21 cellular contexts compared by ENCODE assay signal in the genomic region with DNA sequence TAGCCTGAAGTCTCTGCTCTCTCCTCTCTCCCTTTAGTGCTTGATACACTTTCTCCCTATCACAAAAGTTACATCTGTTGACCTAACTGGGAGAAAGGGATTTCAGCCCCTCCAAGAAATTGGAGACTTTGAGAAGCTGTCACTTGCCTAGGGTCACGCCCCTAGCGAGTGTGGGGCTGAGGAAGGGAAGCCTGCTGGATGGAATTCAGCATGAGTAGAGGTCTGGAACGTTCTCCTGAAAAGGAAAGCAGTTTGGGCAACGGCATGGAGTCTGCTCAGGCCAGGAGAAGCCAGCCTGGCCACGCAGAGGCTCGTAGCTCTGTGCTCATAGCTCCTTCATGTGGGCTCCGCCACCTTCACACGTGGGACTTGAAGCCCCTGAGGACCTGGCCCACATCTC. TPM values are rescaled to one million over a fixed set of nuclear protein-coding genes. Genes with fewer than 3 reads are reported as not detected.
"Had no signal": no experiment of that assay in that cellular context is flagged by ENCODE, and none has a peak within 500 bp of the region (broad histone marks: within the 10 kb centered on the region; RNA-seq: fewer than 3 reads in every experiment).

No MANE protein-coding gene starts in this region.

- H3K4me1 ChIP-seq: adrenal gland, lower lobe of right lung, prostate gland, right atrium auricular region, transverse colon, vagina had no signal

- H3K27me3 ChIP-seq: adrenal gland, right atrium auricular region, transverse colon, vagina had no signal

- DNase-seq: activated CD4-positive, alpha-beta T cell treated with anti-CD3 and anti-CD28 coated beads, Interleukin-2, amount 50 U/mL, for 48 hours; activated gamma-delta T cell; adrenal gland; caudate nucleus; hypothalamus; islet precursor cell; left colon; lower lobe of right lung; midbrain; stimulated activated CD4-positive, alpha-beta T cell treated with anti-CD3 and anti-CD28 coated beads, Interleukin-2, amount 100 ng/mL, for 24 hours; stimulated activated naive CD4-positive, alpha-beta T cell treated with Interleukin-2 at 50 U/mL for 16 hours; transverse colon; WERI-Rb-1 had no signal

- H3K27ac ChIP-seq: adrenal gland, lower lobe of right lung, right atrium auricular region, transverse colon, vagina had no signal

- H3K4me3 ChIP-seq: adrenal gland, lower lobe of right lung, prostate gland, right atrium auricular region, transverse colon, vagina had no signal

- H3K36me3 ChIP-seq: adrenal gland, prostate gland, transverse colon, WERI-Rb-1 had no signal

- FAIRE-seq: colon, endometrium, frontal cortex had no signal

- H3K9me3 ChIP-seq: adrenal gland, lower lobe of right lung, prostate gland, right atrium auricular region, transverse colon, vagina had no signal

- ATAC-seq: activated naive CD4-positive, alpha-beta T cell treated with anti-CD3 and anti-CD28 coated beads, Interleukin-2, amount 50 U/mL, for 72 hours; left colon; lower lobe of right lung had no signal

RNA-seq across cellular contexts. Expression of gene COL16A1, which starts 22.4 kb away (rescaled TPM):
- total RNA-seq: T-helper 2 cell treated with Interferon-gamma antibody and Interleukin-4, amounts not matched to agents 100 ng/mL and 5 ng/mL, for 36 hours had no signal
